Comparison of ENCODE assay signal across 10 cellular contexts in genomic region chr3:72892870-72893269, GRCh38. TPM values are rescaled to one million over a fixed set of nuclear protein-coding genes. Genes with fewer than 3 reads are reported as not detected.
DNase-seq lines count a peak whose midpoint lies in the region; ATAC-seq and TF ChIP-seq lines count a peak whose summit lies in the region.
"Had no signal": no experiment of that assay in that cellular context is flagged by ENCODE, and none has a peak within 500 bp of the region (broad histone marks: within the 10 kb centered on the region; RNA-seq: fewer than 3 reads in every experiment).

No MANE protein-coding gene starts in this region.

- peaks cover 49% of the 10 kb centered on the region for H3K4me1 ChIP-seq in osteoblast (ENCODE audit: insufficient read depth, low read length)

- TF ChIP-seq CTCF in GM12872 (IDR thresholded peaks at IDR 0.05; ENCODE audit: insufficient read depth, low read depth, low read length) (peak; percentile 47; the same call in 2 of the 3 replicates), cardiac fibroblast (IDR thresholded peaks at IDR 0.05; ENCODE audit: low read depth, low read length) (peak; percentile 43), osteoblast (IDR thresholded peaks at IDR 0.05; ENCODE audit: extremely low read depth, low read depth, low read length) (peak; percentile 36)

- peak overlapping the region; percentile 73 for H3K4me2 ChIP-seq in osteoblast (ENCODE audit: insufficient read depth, low read length)

- H3K27me3 ChIP-seq in osteoblast (ENCODE audit: insufficient read depth, low read length), result no peaks in the 10 kb centered on the region
- H3K27me3 ChIP-seq: MG63 had no signal

- no peak for ATAC-seq in GM21526 (IDR thresholded peaks at IDR 0.05; ENCODE audit: low FRiP score, unreplicated experiment)

- H3K79me2 ChIP-seq in osteoblast (ENCODE audit: insufficient read depth, low read length), result no peaks in the 10 kb centered on the region

- H3K27ac ChIP-seq in KOPT-K1 (ENCODE audit: low read depth, low read length, poor library complexity, severe bottlenecking), result peak overlapping the region; percentile 82
- H3K27ac ChIP-seq in osteoblast (ENCODE audit: low read depth, low read length), result peak overlapping the region; percentile 96
- H3K27ac ChIP-seq: neutrophil had no signal

- DNase-seq in cardiac fibroblast (ENCODE audit: low read depth in 2 of 2) (peak in 1 of 2 donors; percentile 23), osteoblast (ENCODE audit: insufficient read length, low spot score, missing footprints) (no peak), NCI-H510A treated with DMSO at 0.1 percent for 48 hours (lab: John Stamatoyannopoulos, UW) (no peak), amniotic stem cell (lab: John Stamatoyannopoulos, UW) (no peak)
- DNase-seq: activated naive CD4-positive, alpha-beta T cell treated with anti-CD3 and anti-CD28 coated beads, Interleukin-2, amount 10 ng/mL, durations not matched to agents 7 days and 5 days had no signal

- no peak overlapping the region for H2AFZ ChIP-seq in osteoblast (ENCODE audit: low read length)

- peaks cover 3% of the 10 kb centered on the region for H4K20me1 ChIP-seq in osteoblast (ENCODE audit: insufficient read depth, low read length)

- H3K36me3 ChIP-seq in KOPT-K1 (ENCODE audit: insufficient read depth, low read length), result peaks cover 40% of the 10 kb centered on the region
- H3K36me3 ChIP-seq in osteoblast (ENCODE audit: insufficient read depth, low read length), result no peaks in the 10 kb centered on the region
- H3K36me3 ChIP-seq: MG63, neutrophil had no signal

- no peak overlapping the region for H3K4me3 ChIP-seq in cardiac fibroblast (replicated peaks in 1 of 2; ENCODE audit: low read depth in 2 of 2, low read length in 2 of 2)
- H3K4me3 ChIP-seq in osteoblast (ENCODE audit: insufficient read depth, low read length), result no peak overlapping the region
- H3K4me3 ChIP-seq: MG63 had no signal

- H3K9me3 ChIP-seq in KOPT-K1 (ENCODE audit: insufficient read depth, low read length, poor library complexity, severe bottlenecking) (no peaks in the 10 kb centered on the region), osteoblast (ENCODE audit: low read depth, low read length) (no peaks in the 10 kb centered on the region)
- H3K9me3 ChIP-seq: MG63, neutrophil had no signal

RNA-seq across cellular contexts. Expression of gene GXYLT2, which starts 5.0 kb away (rescaled TPM):
- 75.1 and 77.4 TPM in 2 replicates for total RNA-seq in osteoblast

RNA-seq across cellular contexts. Expression of gene SHQ1, which starts 44.6 kb away (rescaled TPM):
- total RNA-seq in osteoblast, result 19.2 TPM in 2 replicates
